ENCODE assay signal across 8 cellular contexts in genomic region chr17:72467841-72468653, GRCh38.
DNase-seq lines count a peak whose midpoint lies in the region; ATAC-seq and TF ChIP-seq lines count a peak whose summit lies in the region.

No MANE protein-coding gene starts in this region.

- H3K4me1 ChIP-seq in Panc1 (ENCODE audit: control insufficient read depth, insufficient read depth, low read length) (peaks cover 98% of the 10 kb centered on the region), fibroblast of lung (ENCODE audit: control insufficient read depth, extremely low read depth, insufficient read depth, low read length) (peaks cover 7% of the 10 kb centered on the region)

- no peak for ATAC-seq in Panc1
- ATAC-seq in HG02642 (IDR thresholded peaks at IDR 0.05; ENCODE audit: poor library complexity, unreplicated experiment) = no peak

- H3K27ac ChIP-seq in Panc1 (ENCODE audit: low read length) (peak overlapping the region; percentile 98), fibroblast of lung (ENCODE audit: insufficient read depth, low read length) (no peak overlapping the region), brain microvascular endothelial cell (no peak overlapping the region)

- H4K20me1 ChIP-seq in fibroblast of lung (ENCODE audit: control insufficient read depth, extremely low read depth, insufficient read depth, low read length) = no peaks in the 10 kb centered on the region

- BruUV-seq in Panc1 (replicated peaks; lab: Mats Ljungman, UMichigan) = no TSS peak

- TF ChIP-seq CTCF in Panc1 (IDR thresholded peaks at IDR 0.05) (no peak), fibroblast of lung (conservative IDR thresholded peaks at IDR 0.05 in 1 of 2, IDR thresholded peaks at IDR 0.05 in 1 of 2; ENCODE audit: low read depth in 1 of 2, low read length in 2 of 2) (no peak), brain microvascular endothelial cell (IDR thresholded peaks at IDR 0.05; ENCODE audit: low read depth, low read length, missing control alignments) (no peak), GM13977 (IDR thresholded peaks at IDR 0.05; ENCODE audit: extremely low read depth, insufficient read depth, missing control alignments) (no peak)

- H3K36me3 ChIP-seq in Panc1 (ENCODE audit: control insufficient read depth, insufficient read depth, low read length) (no peaks in the 10 kb centered on the region), fibroblast of lung (ENCODE audit: control insufficient read depth, insufficient read depth, low read length) (no peaks in the 10 kb centered on the region), brain microvascular endothelial cell (replicated peaks) (no peaks in the 10 kb centered on the region)

- CTCF ChIA-PET in Panc1 (lab: Charles Lee) = no interaction called here

- no peak overlapping the region for H3K4me2 ChIP-seq in fibroblast of lung (ENCODE audit: extremely low read depth, insufficient read depth, low read length)

- H3K79me2 ChIP-seq in fibroblast of lung (ENCODE audit: control insufficient read depth, insufficient read depth, low read length) = no peaks in the 10 kb centered on the region

- no peak overlapping the region for H2AFZ ChIP-seq in fibroblast of lung (ENCODE audit: low read length)

- DNase-seq in ELF-1 (ENCODE audit: low read depth, low spot score) (peak; percentile 65), Panc1 (ENCODE audit: low read depth, low spot score) (no peak), fibroblast of lung (ENCODE audit: low read depth in 2 of 2) (peak; percentile 56 to 69), occipital lobe (lab: John Stamatoyannopoulos, UW) (peak; percentile 39), brain microvascular endothelial cell (no peak), GM13977 (ENCODE audit: low spot score) (no peak), DMS53 (lab: John Stamatoyannopoulos, UW) (no peak)

- peak overlapping the region in 1 of 2 experiments; percentile 25; a peak in 2 of 4 replicates for H3K4me3 ChIP-seq in Panc1 (ENCODE audit: low read depth in 2 of 2, low read length in 2 of 2)
- no peak overlapping the region for H3K4me3 ChIP-seq in fibroblast of lung (replicated peaks in 1 of 4; ENCODE audit: control extremely low read depth in 1 of 4, insufficient read depth in 1 of 4, low read depth in 3 of 4, low read length in 4 of 4)
- H3K4me3 ChIP-seq in brain microvascular endothelial cell (ENCODE audit: low read depth, low read length) = no peak overlapping the region

- H3K27me3 ChIP-seq in Panc1 (ENCODE audit: control insufficient read depth, insufficient read depth, low read length) = no peaks in the 10 kb centered on the region
- no peaks in the 10 kb centered on the region for H3K27me3 ChIP-seq in fibroblast of lung (ENCODE audit: control insufficient read depth, insufficient read depth, low read length)
- no peaks in the 10 kb centered on the region for H3K27me3 ChIP-seq in brain microvascular endothelial cell (replicated peaks)

- no peak overlapping the region for H3K9ac ChIP-seq in fibroblast of lung (ENCODE audit: insufficient read depth, low read length)

- in situ Hi-C loops in Panc1 (cut with HindIII; ENCODE audit: low pct_unique_long_range_greater_than_20kb, low sequenced_read_pairs) = no loop called here
- in situ Hi-C loops in brain microvascular endothelial cell (cut with HindIII; ENCODE audit: low pct_ligation_motif_present, low sequenced_read_pairs) = no loop called here
- in situ Hi-C loops in GM13977 (cut with MboI; ENCODE audit: low pct_unique_long_range_greater_than_20kb, low sequenced_read_pairs, unreplicated experiment) = no loop called here

- intact Hi-C loops in Panc1 (cut with micrococcal nuclease; ENCODE audit: unreplicated experiment) = loop anchor here (10.0 kb wide), 1 partner anchor 343 kb away; the partner anchor contains the start of gene SOX9

- no peaks in the 10 kb centered on the region for H3K9me3 ChIP-seq in Panc1 (ENCODE audit: control insufficient read depth, insufficient read depth, low read depth, low read length)
- no peaks in the 10 kb centered on the region for H3K9me3 ChIP-seq in fibroblast of lung (ENCODE audit: control insufficient read depth, insufficient read depth, low read depth, low read length)

- POLR2A ChIA-PET in Panc1 (lab: Charles Lee) = interaction anchor here (0.5 kb wide), 1 partner anchor 10 kb away, joined by 18 read pairs; no protein-coding TSS in a partner anchor

Comparison
In these comparisons a context has a peak if more than half of its experiments do, and no peak if none do; other contexts are left out.
1. DNase-seq: peak in ELF-1 (single experiment), fibroblast of lung (2 of 2) and occipital lobe (single experiment); none in Panc1 (single experiment), brain microvascular endothelial cell (single experiment), GM13977 (single experiment) and DMS53 (single experiment).